Comparison of ENCODE assay signal across 8 cellular contexts in genomic region chr11:44565008-44565745, GRCh38. TPM values are rescaled to one million over a fixed set of nuclear protein-coding genes. Genes with fewer than 3 reads are reported as not detected.
DNase-seq lines count a peak whose midpoint lies in the region; ATAC-seq and TF ChIP-seq lines count a peak whose summit lies in the region.

Gene CD82, plus strand, starts transcription at chr11:44565663. Its CDS starts 29,000 bp downstream, at chr11:44594663.

- peak within 1 kb of the TSS; percentile 70 to 89 for H4K8ac ChIP-seq in IMR-90 (ENCODE audit: low read depth in 2 of 2, low read length in 2 of 2)

- TF ChIP-seq RAD21 in IMR-90 (IDR thresholded peaks at IDR 0.05; ENCODE audit: low read length): peak; percentile 47

- DNase-seq in DMS153 (lab: John Stamatoyannopoulos, UW): peak; percentile 97
- peak; percentile 97 for DNase-seq in IMR-90
- peak; percentile 97 for DNase-seq in OCI-LY7 (ENCODE audit: low spot score)
- peak; percentile 98 for DNase-seq in activated T-cell treated with anti-CD3 and anti-CD28 coated beads for 24 hours (ENCODE audit: low read depth)
- DNase-seq in epithelial cell of esophagus (ENCODE audit: low read depth): peak; percentile 99
- DNase-seq in mucosa of descending colon: peak; percentile 100
- DNase-seq in stimulated activated CD8-positive, alpha-beta memory T cell treated with anti-CD3 and anti-CD28 coated beads, Interleukin-4, amount 100 ng/mL, for 24 hours (ENCODE audit: low read depth): peak; percentile 98

- ATAC-seq in GM21528 (IDR thresholded peaks at IDR 0.05; ENCODE audit: low FRiP score, unreplicated experiment) (peak; percentile 82), IMR-90 (ENCODE audit: low read depth) (peak; percentile 92), mucosa of descending colon (peak; percentile 91)

- peak within 1 kb of the TSS; percentile 91 for H3K56ac ChIP-seq in IMR-90 (ENCODE audit: extremely low read depth, insufficient read depth, low read length)

- peak within 1 kb of the TSS; percentile 83 for H3K14ac ChIP-seq in IMR-90 (replicated peaks; ENCODE audit: low read depth, low read length)

- H3K4me1 ChIP-seq in IMR-90 (ENCODE audit: control insufficient read depth, insufficient read depth, low read length): peaks cover 43% of the 10 kb centered on the region
- peaks cover 38% of the 10 kb centered on the region for H3K4me1 ChIP-seq in OCI-LY7 (ENCODE audit: insufficient read depth, low read length, poor library complexity, severe bottlenecking)
- peaks cover 29% of the 10 kb centered on the region for H3K4me1 ChIP-seq in mucosa of descending colon (ENCODE audit: low read depth)

- no peaks in the 10 kb centered on the region for H3K27me3 ChIP-seq in IMR-90 (ENCODE audit: control insufficient read depth, insufficient read depth, low read length)

- no peaks in the 10 kb centered on the region for H3K9me2 ChIP-seq in OCI-LY7 (ENCODE audit: insufficient read depth, low read length)

- H2BK120ac ChIP-seq in IMR-90 (ENCODE audit: low read depth, low read length): peak within 1 kb of the TSS; percentile 89

- H3K4me2 ChIP-seq in IMR-90 (ENCODE audit: low read depth, low read length) (peak within 1 kb of the TSS; percentile 94), OCI-LY7 (ENCODE audit: low read length) (peak within 1 kb of the TSS; percentile 94)

- H3K4ac ChIP-seq in IMR-90 (ENCODE audit: low read depth, low read length): peak within 1 kb of the TSS; percentile 93

- peak within 1 kb of the TSS; percentile 31 for H4K5ac ChIP-seq in IMR-90 (ENCODE audit: low read depth, low read length)

- H3K23ac ChIP-seq in IMR-90 (ENCODE audit: low read depth, low read length): peak within 1 kb of the TSS; percentile 85

- H2BK15ac ChIP-seq in IMR-90 (ENCODE audit: low read depth, low read length): peak within 1 kb of the TSS; percentile 67; the same call in 1 of the 3 replicates

- CTCF ChIA-PET in IMR-90 (lab: Yijun Ruan, JAX) (interaction anchor here (0.8 to 1.2 kb wide), 3 partner anchors 8 to 52 kb away, joined by 3 to 6 read pairs (median 5); no protein-coding TSS in a partner anchor), OCI-LY7 (lab: Charles Lee; ENCODE audit: unreplicated experiment) (interaction anchor here (0.7 to 1.4 kb wide), 3 partner anchors 31 to 353 kb away, joined by 3 to 5 read pairs (median 4); no protein-coding TSS in a partner anchor)

- H4K91ac ChIP-seq in IMR-90 (ENCODE audit: insufficient read depth, low read depth, low read length): peak within 1 kb of the TSS; percentile 92

- peak within 1 kb of the TSS; percentile 90 for H2AK5ac ChIP-seq in IMR-90 (ENCODE audit: low read depth, low read length)

- H3K9me3 ChIP-seq in IMR-90 (ENCODE audit: control insufficient read depth, insufficient read depth, low read length): no peaks in the 10 kb centered on the region
- no peaks in the 10 kb centered on the region for H3K9me3 ChIP-seq in OCI-LY7 (ENCODE audit: low read length)
- H3K9me3 ChIP-seq in mucosa of descending colon: no peaks in the 10 kb centered on the region

- dilution Hi-C loops in IMR-90 (cut with HindIII; ENCODE audit: low sequenced_read_pairs, unreplicated experiment): no loop called here

- peak within 1 kb of the TSS; percentile 90 for H2AK9ac ChIP-seq in IMR-90 (replicated peaks; ENCODE audit: low read depth, low read length, poor library complexity)

- H3K9me1 ChIP-seq in IMR-90 (ENCODE audit: insufficient read depth, low read length): peaks cover 36% of the 10 kb centered on the region

- peak; percentile 40 for TF ChIP-seq CTCF in IMR-90 (conservative IDR thresholded peaks at IDR 0.05; ENCODE audit: low read depth, low read length)
- peak; percentile 41 for TF ChIP-seq CTCF in OCI-LY7 (conservative IDR thresholded peaks at IDR 0.05; ENCODE audit: low read length)
- TF ChIP-seq CTCF in epithelial cell of esophagus (IDR thresholded peaks at IDR 0.05; ENCODE audit: insufficient read depth, low read depth, low read length, missing control alignments): peak; percentile 21
- TF ChIP-seq CTCF in mucosa of descending colon (IDR thresholded peaks at IDR 0.05): peak; percentile 25

- POLR2A ChIA-PET in IMR-90 (lab: Charles Lee; ENCODE audit: unreplicated experiment): interaction anchor here (1.3 kb wide), 1 partner anchor 24 kb away, joined by 4 read pairs; no protein-coding TSS in a partner anchor
- POLR2A ChIA-PET in OCI-LY7 (lab: Charles Lee): interaction anchor here (0.6 to 1.3 kb wide), 8 partner anchors 9 to 475 kb away, joined by 3 to 18 read pairs (median 4); no protein-coding TSS in a partner anchor

- no peaks in the 10 kb centered on the region for H3K36me3 ChIP-seq in IMR-90 (ENCODE audit: control insufficient read depth, insufficient read depth, low read length)
- H3K36me3 ChIP-seq in OCI-LY7 (ENCODE audit: insufficient read depth, low read length): no peaks in the 10 kb centered on the region
- H3K36me3 ChIP-seq in mucosa of descending colon (ENCODE audit: low read depth): no peaks in the 10 kb centered on the region

- H3K27ac ChIP-seq in IMR-90 (ENCODE audit: insufficient read depth, low read length): peak within 1 kb of the TSS; percentile 93
- no peak within 1 kb of the TSS for H3K27ac ChIP-seq in OCI-LY7 (ENCODE audit: low read depth, low read length, poor library complexity, severe bottlenecking)

- TF ChIP-seq POLR2A in IMR-90 (IDR thresholded peaks at IDR 0.05; ENCODE audit: low read depth, low read length): peak; percentile 90

- H2BK20ac ChIP-seq in IMR-90 (ENCODE audit: low read depth, low read length): peak within 1 kb of the TSS; percentile 75; the same call in 1 of the 2 replicates

- H2AFZ ChIP-seq in IMR-90 (replicated peaks; ENCODE audit: low read length, poor library complexity) (peak within 1 kb of the TSS; percentile 91), OCI-LY7 (ENCODE audit: low read length) (peak within 1 kb of the TSS; percentile 84; the same call in 1 of the 2 replicates)

- 0% methylated on average over 42 of the region's 65 CpGs; no CpG with 5 or more reads in 1 of the 2 experiments for WGBS in IMR-90 (ENCODE audit: extremely low coverage in 2 of 2, insufficient read length in 1 of 2), 2 experiments

- H3K18ac ChIP-seq in IMR-90 (ENCODE audit: low read depth, low read length): peak within 1 kb of the TSS; percentile 58

- intact Hi-C loops in IMR-90 (cut with micrococcal nuclease): loop anchor here (2.0 to 10.0 kb wide), 4 partner anchors 44 to 200 kb away; partner anchors contain the start of gene TSPAN18
- intact Hi-C loops in OCI-LY7 (cut with micrococcal nuclease; ENCODE audit: unreplicated experiment): loop anchor here (10.0 kb wide), 1 partner anchor 520 kb away; no protein-coding TSS in a partner anchor
- intact Hi-C loops in mucosa of descending colon (cut with DNase I, micrococcal nuclease): no loop called here

- peak within 1 kb of the TSS; percentile 94 for H2BK5ac ChIP-seq in IMR-90 (ENCODE audit: low read depth, low read length, poor library complexity, severe bottlenecking)

- H3K79me1 ChIP-seq in IMR-90 (ENCODE audit: low read depth in 1 of 2, low read length in 2 of 2): peaks cover 19 to 42% of the 10 kb centered on the region in 2 experiments

- H4K20me1 ChIP-seq in IMR-90 (ENCODE audit: insufficient read depth, low read length) (no peaks in the 10 kb centered on the region), OCI-LY7 (ENCODE audit: insufficient read depth, low read length) (no peaks in the 10 kb centered on the region)

- BruUV-seq in IMR-90 (replicated peaks; lab: Mats Ljungman, UMichigan) (no TSS peak), OCI-LY7 (replicated peaks; lab: Mats Ljungman, UMichigan) (no TSS peak)

- H3K4me3 ChIP-seq in IMR-90 (ENCODE audit: insufficient read depth, low read depth, low read length) (peak within 1 kb of the TSS; percentile 78), OCI-LY7 (ENCODE audit: low read depth, low read length, poor library complexity, severe bottlenecking) (peak within 1 kb of the TSS; percentile 70), epithelial cell of esophagus (ENCODE audit: low read length) (peak within 1 kb of the TSS; percentile 94), mucosa of descending colon (peak within 1 kb of the TSS; percentile 23)

- in situ Hi-C loops in IMR-90 (cut with MboI; ENCODE audit: low sequenced_read_pairs): loop anchor here (25.0 kb wide), 1 partner anchor 1247 kb away; the partner anchor contains the start of gene SLC35C1

- H3K9ac ChIP-seq in IMR-90 (ENCODE audit: low read depth, low read length): peak within 1 kb of the TSS; percentile 79

- H3K79me2 ChIP-seq in OCI-LY7 (ENCODE audit: insufficient read depth, low read depth, low read length): no peaks in the 10 kb centered on the region

TF ChIP-seq in IMR-90, 13 proteins besides CTCF, POLR2A, EP300 and RAD21:
- TF ChIP-seq BHLHE40 (IDR thresholded peaks at IDR 0.05; ENCODE audit: low read depth, low read length): peak; percentile 88
- peak; percentile 41 for TF ChIP-seq SMC3 (IDR thresholded peaks at IDR 0.05; ENCODE audit: low read depth, low read length)
- peak; percentile 78; the same call in 1 of the 2 replicates for TF ChIP-seq MAZ (IDR thresholded peaks at IDR 0.05; ENCODE audit: borderline replicate concordance, low read depth, low read length)
- no peak for TF ChIP-seq USF2 (IDR thresholded peaks at IDR 0.05; ENCODE audit: low read depth, low read length)

RNA-seq across cellular contexts. Expression of gene CD82, which starts in this region (rescaled TPM):
- total RNA-seq in IMR-90 (2012; rRNA removed) (18.9 and 32.8 TPM in 2 replicates), OCI-LY7 (2022) (3.4 and 6.4 TPM in 2 replicates), mucosa of descending colon (10 to 100 TPM; 27.2 to 43.2 (median 29.6) TPM)
- 46.1 and 49.4 TPM in 2 replicates for polyA plus RNA-seq in IMR-90 (2012; rRNA removed)
- polyA plus RNA-seq in IMR-90 (2012; cell fraction: cytosol; rRNA removed): 45.9 and 112 TPM in 2 replicates
- polyA plus RNA-seq in IMR-90 (2012; cell fraction: nucleus; rRNA removed; ENCODE audit: low replicate concordance): 14.7 and 27.3 TPM in 2 replicates
- 1.2 and 1.8 TPM in 2 replicates for total RNA-seq in OCI-LY7 (2014; rRNA removed; shearing (Covaris generic))

Comparison
In these comparisons a context has a peak if more than half of its experiments do, and no peak if none do; other contexts are left out.
1. H3K4me3 ChIP-seq: peak in every context shown above with its lines; median percentile 94 in epithelial cell of esophagus; 78 in IMR-90; 70 in OCI-LY7; 23 in mucosa of descending colon.
2. intact Hi-C loops: an anchor here in IMR-90 (2.0 to 10.0 kb wide) and OCI-LY7 (10.0 kb wide); none called in mucosa of descending colon.